22 cellular contexts compared by ENCODE assay signal in the genomic region with DNA sequence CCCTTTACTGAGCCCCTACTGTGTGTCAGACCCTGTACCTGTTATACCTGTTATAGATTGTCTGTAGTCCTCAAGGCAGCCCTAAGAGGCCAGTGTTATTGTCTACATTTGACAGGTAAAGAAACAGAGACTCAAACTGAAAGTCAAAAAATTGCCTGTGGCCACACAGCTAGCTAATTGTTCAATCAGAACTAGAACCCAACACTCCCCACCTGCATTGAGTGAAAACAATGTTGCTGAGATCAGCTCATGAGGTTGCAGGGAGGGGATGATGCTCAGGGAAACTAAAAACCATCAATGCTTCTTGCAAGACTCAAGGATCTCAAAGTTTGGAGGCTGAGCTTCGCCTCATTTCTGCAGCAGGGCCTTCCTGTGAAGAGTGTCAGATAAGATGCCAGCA.
"Had no signal": no experiment of that assay in that cellular context is flagged by ENCODE, and none has a peak within 500 bp of the region (broad histone marks: within the 10 kb centered on the region; RNA-seq: fewer than 3 reads in every experiment).

No MANE protein-coding gene starts in this region.

- H3K79me2 ChIP-seq: hepatocyte had no signal

- FAIRE-seq: endometrium had no signal

- H3K4me3 ChIP-seq: hepatocyte, lung, psoas muscle, right lobe of liver, spleen, stomach, thoracic aorta, transverse colon had no signal

- H3K4me2 ChIP-seq: hepatocyte had no signal

- H3K4me1 ChIP-seq: psoas muscle, right lobe of liver, stomach, transverse colon had no signal

- DNase-seq: effector memory CD4-positive, alpha-beta T cell; foreskin melanocyte; head of caudate nucleus; left colon; left ventricle myocardium superior; naive thymus-derived CD4-positive, alpha-beta T cell; nephron progenitor cell; psoas muscle; retina; right lobe of liver; spleen; stimulated activated CD4-positive, alpha-beta T cell treated with anti-CD3 and anti-CD28 coated beads, Interleukin-15, amount 100 ng/mL, for 24 hours; stimulated activated CD4-positive, alpha-beta T cell treated with anti-CD3 and anti-CD28 coated beads, Interleukin-1b, Interleukin-23, amount 100 ng/mL, for 48 hours; stimulated activated CD4-positive, alpha-beta T cell treated with anti-CD3 and anti-CD28 coated beads, Interleukin-4, amount 100 ng/mL, for 24 hours; stimulated activated naive B cell treated with anti-CD40 and anti-IgM and Interleukin-4, amounts not matched to agents 10 μg/mL and 1 μg/mL and 100 μg/mL, for 72 hours; stomach; substantia nigra; transverse colon had no signal

- H3K36me3 ChIP-seq: right lobe of liver, spleen, stomach, thoracic aorta, transverse colon had no signal

- H3K9me3 ChIP-seq: psoas muscle, right lobe of liver had no signal

- H3K27me3 ChIP-seq: hepatocyte, right lobe of liver, spleen, stomach, transverse colon had no signal

- ATAC-seq: left colon; naive thymus-derived CD4-positive, alpha-beta T cell; psoas muscle; stimulated activated naive B cell treated with anti-CD40 and anti-IgM and Interleukin-4, amounts not matched to agents 10 μg/mL and 1 μg/mL and 100 μg/mL, for 72 hours had no signal

- H3K27ac ChIP-seq: hepatocyte, psoas muscle, right lobe of liver, spleen, stomach, thoracic aorta, transverse colon had no signal

- H2AFZ ChIP-seq: hepatocyte had no signal
